In genomic region chr4:74057588-74057987, GRCh38 we compare ENCODE assay signal across 2 cellular contexts.
TF ChIP-seq lines count a peak whose summit lies in the region.

No MANE protein-coding gene starts in this region.

TF ChIP-seq in IMR-90, 13 proteins besides CTCF, POLR2A, EP300 and RAD21:
- TF ChIP-seq FOS (IDR thresholded peaks at IDR 0.05; ENCODE audit: low read depth, low read length) (no peak), SMC3 (IDR thresholded peaks at IDR 0.05; ENCODE audit: low read depth, low read length) (no peak), ELK1 (IDR thresholded peaks at IDR 0.05; ENCODE audit: borderline replicate concordance, low read depth, low read length) (no peak)
TF ChIP-seq in IMR-90: peak in this region for 0.

TF ChIP-seq in K562, 482 proteins besides CTCF, POLR2A, EP300 and RAD21 (continues in another document):
- 0 out of 2 replicates have a peak, but pooled peaks have one; percentile 17 for TF ChIP-seq CREM (IDR thresholded peaks at IDR 0.05; ENCODE audit: low read depth)
- no peak for TF ChIP-seq ZNF3 (CRISPR knock-in tag; IDR thresholded peaks at IDR 0.05)
- no peak for TF ChIP-seq CEBPZ (IDR thresholded peaks at IDR 0.05; ENCODE audit: borderline replicate concordance, low read depth, low read length)
- TF ChIP-seq SRF (CRISPR knock-in tag; IDR thresholded peaks at IDR 0.05), result no peak
- TF ChIP-seq MAFG (tag; conservative IDR thresholded peaks at IDR 0.05), result no peak
- no peak for TF ChIP-seq ZBTB26 (CRISPR knock-in tag; IDR thresholded peaks at IDR 0.05)
- TF ChIP-seq TFE3 (CRISPR knock-in tag; IDR thresholded peaks at IDR 0.05), result no peak
- no peak for TF ChIP-seq PRDM10 (IDR thresholded peaks at IDR 0.05; ENCODE audit: partially characterized antibody)
- TF ChIP-seq TEAD4 (IDR thresholded peaks at IDR 0.05; ENCODE audit: low read length), result no peak
- no peak for TF ChIP-seq TEAD4 (CRISPR knock-in tag; IDR thresholded peaks at IDR 0.05; ENCODE audit: borderline replicate concordance)
- no peak for TF ChIP-seq KDM1A (IDR thresholded peaks at IDR 0.05)
- TF ChIP-seq GATA2 (CRISPR knock-in tag; IDR thresholded peaks at IDR 0.05), result no peak
- TF ChIP-seq JUND (IDR thresholded peaks at IDR 0.05; ENCODE audit: borderline replicate concordance, low read depth, low read length), result no peak
- no peak for TF ChIP-seq JUND (tag; IDR thresholded peaks at IDR 0.05; ENCODE audit: borderline replicate concordance, low read depth, low read length)
- TF ChIP-seq L3MBTL2 (IDR thresholded peaks at IDR 0.05), result peak; percentile 17; the same call in 1 of the 2 replicates
- no peak for TF ChIP-seq ZFP30 (CRISPR knock-in tag; IDR thresholded peaks at IDR 0.05; ENCODE audit: borderline replicate concordance)
- TF ChIP-seq ATF3 (IDR thresholded peaks at IDR 0.05), result no peak
- TF ChIP-seq ATF3 (CRISPR knock-in tag; conservative IDR thresholded peaks at IDR 0.05), result no peak
- TF ChIP-seq ZNF609 (CRISPR knock-in tag; IDR thresholded peaks at IDR 0.05; ENCODE audit: borderline replicate concordance), result no peak
- no peak for TF ChIP-seq CBFA2T3 (IDR thresholded peaks at IDR 0.05)
- no peak for TF ChIP-seq KLF1 (tag; IDR thresholded peaks at IDR 0.05)
- TF ChIP-seq SMARCC2 (IDR thresholded peaks at IDR 0.05; ENCODE audit: low read depth), result no peak
- no peak for TF ChIP-seq CSDE1 (IDR thresholded peaks at IDR 0.05)
- TF ChIP-seq ZNF512 (tag; IDR thresholded peaks at IDR 0.05), result no peak
- TF ChIP-seq TCF3 (CRISPR knock-in tag; IDR thresholded peaks at IDR 0.05), result no peak
- TF ChIP-seq BHLHE40 (IDR thresholded peaks at IDR 0.05; ENCODE audit: low read length), result no peak
- no peak for TF ChIP-seq KLF13 (tag; IDR thresholded peaks at IDR 0.05; ENCODE audit: borderline replicate concordance, low read depth)
- TF ChIP-seq THRA (IDR thresholded peaks at IDR 0.05), result no peak
- no peak for TF ChIP-seq TRIM24 (IDR thresholded peaks at IDR 0.05)
- no peak for TF ChIP-seq CREB1 (IDR thresholded peaks at IDR 0.05)
- TF ChIP-seq CREB1 (CRISPR knock-in tag; IDR thresholded peaks at IDR 0.05), result no peak
- TF ChIP-seq HNRNPK (IDR thresholded peaks at IDR 0.05; ENCODE audit: low read depth, low read length, poor library complexity, severe bottlenecking), result no peak
- no peak for TF ChIP-seq CREB5 (CRISPR knock-in tag; IDR thresholded peaks at IDR 0.05)
- TF ChIP-seq TAF9B (IDR thresholded peaks at IDR 0.05; ENCODE audit: partially characterized antibody), result no peak
- no peak for TF ChIP-seq TRIM25 (IDR thresholded peaks at IDR 0.05; ENCODE audit: borderline replicate concordance)
